ENCODE assay signal across 17 cellular contexts in the genomic region with DNA sequence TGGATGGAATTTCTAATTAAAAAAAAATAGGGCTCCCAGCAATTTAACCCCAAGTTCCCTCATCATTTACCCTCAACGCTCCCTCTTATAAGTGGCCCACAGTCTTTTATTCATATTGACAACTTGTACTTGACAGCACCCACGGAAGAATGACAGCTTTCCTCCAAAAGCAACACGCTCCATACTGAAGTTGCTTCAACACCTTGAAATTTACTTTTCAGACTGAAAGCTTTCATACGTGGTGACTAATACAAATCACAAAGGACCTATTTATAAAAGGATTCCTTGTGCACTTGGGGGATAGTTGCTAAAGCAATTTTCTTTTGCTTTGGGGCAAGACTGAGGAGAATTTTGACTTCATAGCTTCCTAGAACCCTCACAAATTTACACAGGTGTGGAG.
DNase-seq lines count a peak whose midpoint lies in the region; ATAC-seq and TF ChIP-seq lines count a peak whose summit lies in the region.
"Had no signal": no experiment of that assay in that cellular context is flagged by ENCODE, and none has a peak within 500 bp of the region (broad histone marks: within the 10 kb centered on the region; RNA-seq: fewer than 3 reads in every experiment).

No MANE protein-coding gene starts in this region.

- no peak overlapping the region for H3K4me3 ChIP-seq in epithelial cell of esophagus (ENCODE audit: low read length)
- H3K4me3 ChIP-seq: A549; BLaER1 treated with 17β-estradiol and CSF1 and Interleukin-3, amounts not matched to agents 10 nM and 100 nM had no signal

- POLR2A ChIA-PET in GM10248 (lab: Yijun Ruan, JAX), result no interaction called here

- DNase-seq in HT1080 (ENCODE audit: low read depth) (peak; percentile 47), epithelial cell of esophagus (ENCODE audit: low read depth) (peak; percentile 50), renal cortical epithelial cell (ENCODE audit: low read depth) (peak; percentile 21), HuH-7 (ENCODE audit: low spot score) (no peak), GM10248 (ENCODE audit: extremely low spot score) (no peak)
- DNase-seq: CD8-positive, alpha-beta memory T cell; GF-D8; Kasumi-1; NCI-H1105 treated with DMSO at 0.1 percent for 48 hours; NCI-H1694 treated with DMSO at 0.1 percent for 48 hours; NCI-H2107; NCI-H2227 treated with DMSO at 0.1 percent for 48 hours; NCI-H524 had no signal

- TF ChIP-seq CTCF in epithelial cell of esophagus (IDR thresholded peaks at IDR 0.05; ENCODE audit: insufficient read depth, low read depth, low read length, missing control alignments) (no peak), GM10248 (IDR thresholded peaks at IDR 0.05; ENCODE audit: control extremely low read depth, extremely low read depth, low read depth, missing control alignments) (no peak)

- ATAC-seq in SK-N-SH treated with all-trans-retinoic acid at 6 μM for 48 hours (peak; percentile 34; the same call in 2 of the 3 replicates), HG02759 (IDR thresholded peaks at IDR 0.05; ENCODE audit: unreplicated experiment) (no peak)
- ATAC-seq: A549 had no signal

- CTCF ChIA-PET in GM10248 (lab: Yijun Ruan, JAX), result interaction anchor here (1.6 kb wide), 1 partner anchor 25 kb away, joined by 3 read pairs; no protein-coding TSS in a partner anchor

TF ChIP-seq in SK-N-SH treated with all-trans-retinoic acid at 6 μM for 48 hours, 23 proteins besides CTCF, POLR2A, EP300 and RAD21:
- TF ChIP-seq, protein P1, sequence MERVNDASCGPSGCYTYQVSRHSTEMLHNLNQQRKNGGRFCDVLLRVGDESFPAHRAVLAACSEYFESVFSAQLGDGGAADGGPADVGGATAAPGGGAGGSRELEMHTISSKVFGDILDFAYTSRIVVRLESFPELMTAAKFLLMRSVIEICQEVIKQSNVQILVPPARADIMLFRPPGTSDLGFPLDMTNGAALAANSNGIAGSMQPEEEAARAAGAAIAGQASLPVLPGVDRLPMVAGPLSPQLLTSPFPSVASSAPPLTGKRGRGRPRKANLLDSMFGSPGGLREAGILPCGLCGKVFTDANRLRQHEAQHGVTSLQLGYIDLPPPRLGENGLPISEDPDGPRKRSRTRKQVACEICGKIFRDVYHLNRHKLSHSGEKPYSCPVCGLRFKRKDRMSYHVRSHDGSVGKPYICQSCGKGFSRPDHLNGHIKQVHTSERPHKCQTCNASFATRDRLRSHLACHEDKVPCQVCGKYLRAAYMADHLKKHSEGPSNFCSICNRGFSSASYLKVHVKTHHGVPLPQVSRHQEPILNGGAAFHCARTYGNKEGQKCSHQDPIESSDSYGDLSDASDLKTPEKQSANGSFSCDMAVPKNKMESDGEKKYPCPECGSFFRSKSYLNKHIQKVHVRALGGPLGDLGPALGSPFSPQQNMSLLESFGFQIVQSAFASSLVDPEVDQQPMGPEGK (CRISPR knock-in tag; IDR thresholded peaks at IDR 0.05; ENCODE audit: borderline replicate concordance), result no peak
- no peak for TF ChIP-seq ZNF70 (CRISPR knock-in tag; IDR thresholded peaks at IDR 0.05)
- TF ChIP-seq ESRRG (CRISPR knock-in tag; IDR thresholded peaks at IDR 0.05), result no peak
- TF ChIP-seq ISL1 (CRISPR knock-in tag; IDR thresholded peaks at IDR 0.05), result no peak
- TF ChIP-seq BACH2 (CRISPR knock-in tag; IDR thresholded peaks at IDR 0.05; ENCODE audit: borderline replicate concordance), result no peak
- no peak for TF ChIP-seq GLIS3 (CRISPR knock-in tag; IDR thresholded peaks at IDR 0.05)
- no peak for TF ChIP-seq RARB (CRISPR knock-in tag; IDR thresholded peaks at IDR 0.05)
- TF ChIP-seq ZFP30 (CRISPR knock-in tag; IDR thresholded peaks at IDR 0.05), result no peak
- TF ChIP-seq TCF4 (CRISPR knock-in tag; IDR thresholded peaks at IDR 0.05; ENCODE audit: borderline replicate concordance), result no peak
- no peak for TF ChIP-seq POU6F1 (CRISPR knock-in tag; IDR thresholded peaks at IDR 0.05; ENCODE audit: borderline replicate concordance, low read depth)
- no peak for TF ChIP-seq ZNF8 (CRISPR knock-in tag; IDR thresholded peaks at IDR 0.05)
- TF ChIP-seq ZC3H10 (CRISPR knock-in tag; IDR thresholded peaks at IDR 0.05), result no peak
- TF ChIP-seq ZFP3 (CRISPR knock-in tag; IDR thresholded peaks at IDR 0.05), result no peak
- TF ChIP-seq TOX (CRISPR knock-in tag; IDR thresholded peaks at IDR 0.05; ENCODE audit: borderline replicate concordance), result no peak
- no peak for TF ChIP-seq ZNF565 (CRISPR knock-in tag; conservative IDR thresholded peaks at IDR 0.05; ENCODE audit: low read depth)
- TF ChIP-seq CSDC2 (CRISPR knock-in tag; IDR thresholded peaks at IDR 0.05), result no peak
- no peak for TF ChIP-seq CSRNP3 (CRISPR knock-in tag; IDR thresholded peaks at IDR 0.05)
- TF ChIP-seq TSHZ2 (CRISPR knock-in tag; IDR thresholded peaks at IDR 0.05), result no peak

Comparison
In these comparisons a context has a peak if more than half of its experiments do, and no peak if none do; other contexts are left out.
1. DNase-seq: peak in HT1080 (single experiment), epithelial cell of esophagus (single experiment) and renal cortical epithelial cell (single experiment); none in HuH-7 (single experiment) and GM10248 (single experiment).